In the genomic region with DNA sequence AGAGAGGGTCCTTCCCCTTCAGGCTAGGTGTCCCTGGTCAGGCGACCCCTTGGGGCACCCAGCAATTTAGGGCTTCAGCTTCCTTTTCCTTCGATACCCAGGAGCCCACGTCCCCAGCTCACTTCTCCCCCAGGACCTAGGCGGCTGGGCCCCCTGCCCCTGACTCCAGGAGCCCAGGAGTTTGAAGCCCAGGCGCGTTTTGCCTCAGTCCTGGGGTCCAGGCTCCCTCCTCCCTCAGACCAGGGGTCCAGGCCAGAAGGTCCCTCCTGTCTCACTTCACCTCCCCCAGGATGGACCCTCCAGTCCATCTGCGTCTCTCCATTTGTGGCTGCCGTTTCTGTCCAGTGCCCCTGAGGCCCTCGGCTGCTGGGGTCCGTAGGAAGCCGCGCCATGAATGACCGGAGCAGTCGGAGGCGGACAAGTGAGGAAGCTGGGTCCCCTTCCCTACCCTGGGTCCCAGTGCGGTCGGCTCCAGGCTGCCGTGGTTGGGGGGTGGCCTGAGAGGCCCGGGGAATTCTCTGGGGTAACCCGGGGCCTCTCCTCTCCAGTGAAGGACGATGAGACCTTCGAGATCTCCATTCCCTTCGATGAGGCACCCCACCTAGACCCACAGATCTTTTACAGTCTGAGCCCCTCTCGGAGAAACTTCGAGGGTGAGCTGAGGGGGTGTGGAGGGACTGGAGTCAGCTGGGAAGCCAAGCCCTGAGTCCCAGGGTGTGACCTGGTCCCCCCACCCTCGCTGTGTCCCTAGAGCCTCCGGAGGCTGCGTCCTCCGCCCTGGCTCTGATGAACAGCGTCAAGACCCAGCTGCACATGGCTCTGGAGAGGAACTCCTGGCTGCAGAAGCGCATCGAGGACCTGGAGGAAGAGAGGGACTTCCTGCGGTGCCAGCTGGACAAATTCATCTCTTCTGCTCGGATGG, we compare ENCODE assay signal across 8 cellular contexts. TPM values are rescaled to one million over a fixed set of nuclear protein-coding genes. Genes with fewer than 3 reads are reported as not detected.
DNase-seq lines count a peak whose midpoint lies in the region; ATAC-seq and TF ChIP-seq lines count a peak whose summit lies in the region.

No MANE protein-coding gene starts in this region.

- TF ChIP-seq CTCF in H9 (conservative IDR thresholded peaks at IDR 0.05) (no peak), hepatocyte (IDR thresholded peaks at IDR 0.05; ENCODE audit: poor library complexity) (no peak), GM13976 (IDR thresholded peaks at IDR 0.05; ENCODE audit: borderline replicate concordance, control extremely low read depth, extremely low read depth, insufficient read depth, missing control alignments) (no peak)

- no peaks in the 10 kb centered on the region for H3K36me3 ChIP-seq in hepatocyte (replicated peaks; ENCODE audit: insufficient read depth, low read depth)
- peaks cover 12 to 16% (median 14%) of the 10 kb centered on the region in 3 donors for H3K36me3 ChIP-seq in skeletal muscle tissue (ENCODE audit: control insufficient read depth in 3 of 3, insufficient read depth in 3 of 3, low read length in 3 of 3)

- H3K9me3 ChIP-seq in H9 (ENCODE audit: control insufficient read depth, low read depth, low read length) (no peaks in the 10 kb centered on the region), hepatocyte (ENCODE audit: low read depth) (no peaks in the 10 kb centered on the region), skeletal muscle tissue (ENCODE audit: control insufficient read depth in 3 of 3, low read length in 3 of 3) (no peaks in the 10 kb centered on the region)

- ATAC-seq in HG03442 (IDR thresholded peaks at IDR 0.05; ENCODE audit: unreplicated experiment) (no peak), HG03439 (IDR thresholded peaks at IDR 0.05; ENCODE audit: unreplicated experiment) (no peak)

- H4K20me1 ChIP-seq in H9 (ENCODE audit: control insufficient read depth, insufficient read depth, insufficient read length) = peaks cover 5% of the 10 kb centered on the region
- no peaks in the 10 kb centered on the region for H4K20me1 ChIP-seq in hepatocyte (ENCODE audit: insufficient read depth, poor library complexity, severe bottlenecking)

- H3K4me1 ChIP-seq in H9 (ENCODE audit: insufficient read depth, low read length) (no peaks in the 10 kb centered on the region), hepatocyte (ENCODE audit: insufficient read depth) (peaks cover 18% of the 10 kb centered on the region), skeletal muscle tissue (ENCODE audit: control insufficient read depth in 3 of 3, insufficient read depth in 3 of 3, low read length in 3 of 3) (peaks cover 32 to 38% (median 33%) of the 10 kb centered on the region in 3 donors)

- no peak overlapping the region for H4K8ac ChIP-seq in H9 (replicated peaks; ENCODE audit: insufficient read length, low read depth, low read length)

- H2AK5ac ChIP-seq in H9 (ENCODE audit: insufficient read length, low read length) = no peak overlapping the region

- H3K79me1 ChIP-seq in H9 (ENCODE audit: insufficient read depth, low read depth, low read length, poor library complexity, severe bottlenecking) = peaks cover 3% of the 10 kb centered on the region

- no peaks in the 10 kb centered on the region for H3K27me3 ChIP-seq in H9 (ENCODE audit: insufficient read depth, low read length)
- no peaks in the 10 kb centered on the region for H3K27me3 ChIP-seq in hepatocyte
- H3K27me3 ChIP-seq in skeletal muscle tissue (ENCODE audit: control insufficient read depth in 3 of 3, insufficient read depth in 3 of 3, low read length in 3 of 3) = no peaks in the 10 kb centered on the region

- no CpG with 5 or more reads among the region's 34 CpGs for WGBS in H9 (ENCODE audit: extremely low coverage, insufficient read length, low lambda C conversion rate)
- 68% methylated on average over 33 of the region's 34 CpGs for WGBS in hepatocyte (ENCODE audit: low lambda C conversion rate, missing lambda C conversion rate)

- H3K56ac ChIP-seq in H9 (ENCODE audit: insufficient read length, low read depth, low read length) = no peak overlapping the region

- no peak overlapping the region for H3K4ac ChIP-seq in H9 (ENCODE audit: low read depth, low read length)

- no peak overlapping the region for H2BK12ac ChIP-seq in H9 (ENCODE audit: insufficient read length, low read depth, low read length)

- peak overlapping the region; percentile 55; the same call in 1 of the 2 replicates for H3K14ac ChIP-seq in H9 (ENCODE audit: insufficient read depth, low read length)

- in situ Hi-C loops in GM13976 (cut with MboI; ENCODE audit: low sequenced_read_pairs, unreplicated experiment) = no loop called here

- peaks cover 14 to 27% of the 10 kb centered on the region in 2 experiments for H3K4me1 Mint-ChIP-seq in H9
- peaks cover 34% of the 10 kb centered on the region for H3K4me1 Mint-ChIP-seq in activated CD4-positive, alpha-beta memory T cell treated with anti-CD3 and anti-CD28 coated beads for 36 hours (ENCODE audit: low read depth)

- H3K36me3 Mint-ChIP-seq in H9 (ENCODE audit: insufficient read depth in 1 of 3, low read depth in 3 of 3) = peaks cover 18 to 56% (median 46%) of the 10 kb centered on the region in 3 experiments
- H3K36me3 Mint-ChIP-seq in activated CD4-positive, alpha-beta memory T cell treated with anti-CD3 and anti-CD28 coated beads for 36 hours = peaks cover 8% of the 10 kb centered on the region

- no peak overlapping the region for H3T11ph ChIP-seq in H9 (ENCODE audit: low read length)

- DNase-seq in H9 (no peak), hepatocyte (ENCODE audit: low spot score) (no peak), GM13976 (ENCODE audit: low spot score) (no peak)
- DNase-seq in activated CD4-positive, alpha-beta memory T cell treated with anti-CD3 and anti-CD28 coated beads for 36 hours = no peak
- DNase-seq in stimulated activated CD4-positive, alpha-beta T cell treated with anti-CD3 and anti-CD28 coated beads, Interleukin-2, amount 100 ng/mL, for 24 hours = no peak

- no peak overlapping the region for H3K23ac ChIP-seq in H9 (ENCODE audit: insufficient read length, low read depth, low read length)

- CTCF ChIA-PET in activated CD4-positive, alpha-beta memory T cell treated with anti-CD3 and anti-CD28 coated beads for 36 hours (lab: Charles Lee) = interaction anchor here (2.1 kb wide), 1 partner anchor 16 kb away, joined by 17 read pairs; no protein-coding TSS in a partner anchor

- H3K79me2 ChIP-seq in H9 (ENCODE audit: insufficient read depth, low read length) (peaks cover 6% of the 10 kb centered on the region; the same call in 1 of the 2 replicates), hepatocyte (peaks cover 44% of the 10 kb centered on the region)

- H4K91ac ChIP-seq in H9 (ENCODE audit: insufficient read length, low read depth, low read length) = no peak overlapping the region

- no peak overlapping the region for H3K18ac ChIP-seq in H9 (ENCODE audit: insufficient read length, low read depth, low read length)

- H3K27me3 Mint-ChIP-seq in H9 (ENCODE audit: low read depth) = no peaks in the 10 kb centered on the region; the same call in none of the 2 replicates
- no peaks in the 10 kb centered on the region for H3K27me3 Mint-ChIP-seq in activated CD4-positive, alpha-beta memory T cell treated with anti-CD3 and anti-CD28 coated beads for 36 hours

- H2AFZ ChIP-seq in H9 (ENCODE audit: low read length) = no peak overlapping the region
- H2AFZ ChIP-seq in hepatocyte = peak overlapping the region; percentile 95

- peak overlapping the region; percentile 91 for H3K4me2 ChIP-seq in H9 (ENCODE audit: insufficient read depth, insufficient read length, low read length)
- peak overlapping the region; percentile 92 for H3K4me2 ChIP-seq in hepatocyte

- no peak overlapping the region for H4K5ac ChIP-seq in H9 (ENCODE audit: insufficient read length, low read depth, low read length)

- H2BK20ac ChIP-seq in H9 (ENCODE audit: low read depth, low read length, poor library complexity, severe bottlenecking) = no peak overlapping the region

- no peak overlapping the region for H2BK5ac ChIP-seq in H9 (ENCODE audit: insufficient read length, low read length)

- no peaks in the 10 kb centered on the region for H3K9me2 ChIP-seq in hepatocyte (replicated peaks; ENCODE audit: insufficient read depth)

- H2BK120ac ChIP-seq in H9 (ENCODE audit: low read depth, low read length, poor library complexity, severe bottlenecking) = no peak overlapping the region

- H3K23me2 ChIP-seq in H9 (ENCODE audit: insufficient read length, low read depth, low read length, poor library complexity, severe bottlenecking) = peaks cover 27% of the 10 kb centered on the region

- peak overlapping the region; percentile 99 for H3K4me3 ChIP-seq in hepatocyte
- H3K4me3 ChIP-seq in skeletal muscle tissue (ENCODE audit: low read length in 3 of 3) = peak overlapping the region; percentile 78 to 87 (median 85)

- peaks cover 0 to under 1% of the 10 kb centered on the region in 2 experiments; a peak in 3 of 5 replicates for H3K9me3 Mint-ChIP-seq in H9
- no peaks in the 10 kb centered on the region for H3K9me3 Mint-ChIP-seq in activated CD4-positive, alpha-beta memory T cell treated with anti-CD3 and anti-CD28 coated beads for 36 hours

- no peak overlapping the region for H3K27ac ChIP-seq in H9 (ENCODE audit: insufficient read length, low read depth, low read length)
- peak overlapping the region; percentile 96 for H3K27ac ChIP-seq in hepatocyte
- peak overlapping the region; percentile 60 for H3K27ac ChIP-seq in skeletal muscle tissue (ENCODE audit: low read depth, low read length)

- POLR2A ChIA-PET in activated CD4-positive, alpha-beta memory T cell treated with anti-CD3 and anti-CD28 coated beads for 36 hours (lab: Charles Lee) = interaction anchor here (0.6 kb wide), 1 partner anchor 9 kb away, joined by 3 read pairs; no protein-coding TSS in a partner anchor

- H3K4me3 Mint-ChIP-seq in H9 = peak overlapping the region; percentile 72 to 83
- H3K4me3 Mint-ChIP-seq in activated CD4-positive, alpha-beta memory T cell treated with anti-CD3 and anti-CD28 coated beads for 36 hours = peak overlapping the region; percentile 63

- H3K27ac Mint-ChIP-seq in H9 = peak overlapping the region in 1 of 3 experiments; percentile 74; a peak in 1 of 7 replicates
- H3K27ac Mint-ChIP-seq in activated CD4-positive, alpha-beta memory T cell treated with anti-CD3 and anti-CD28 coated beads for 36 hours = peak overlapping the region; percentile 42

- intact Hi-C loops in activated CD4-positive, alpha-beta memory T cell treated with anti-CD3 and anti-CD28 coated beads for 36 hours (cut with micrococcal nuclease) = no loop called here

- H3K9ac ChIP-seq in H9 (ENCODE audit: extremely low read depth, insufficient read length, low read length) (peak overlapping the region; percentile 41), skeletal muscle tissue (ENCODE audit: low read depth in 1 of 3, low read length in 3 of 3) (peak overlapping the region; percentile 80 to 88 (median 87))

- no peak overlapping the region for H2BK15ac ChIP-seq in H9 (ENCODE audit: low read depth, low read length)

RNA-seq across cellular contexts. Expression of gene CCDC106, which starts 0.9 kb away (rescaled TPM):
- total RNA-seq in H9 (2021) = 19.9 and 20.0 TPM in 2 replicates
- total RNA-seq in activated CD4-positive, alpha-beta memory T cell treated with anti-CD3 and anti-CD28 coated beads for 36 hours = 1 to 10 TPM; 3.6 to 4.0 TPM
- 13.0 and 18.3 TPM in 2 replicates for total RNA-seq in hepatocyte
- polyA plus RNA-seq in hepatocyte = 30.5 and 31.7 TPM in 2 replicates
- 3.1 TPM for total RNA-seq in skeletal muscle tissue

RNA-seq across cellular contexts. Expression of gene ZNF581, which starts 5.5 kb away (rescaled TPM):
- total RNA-seq in H9 (2021) (65.1 and 68.0 TPM in 2 replicates), hepatocyte (12.2 and 17.3 TPM in 2 replicates), skeletal muscle tissue (17.2 TPM)
- total RNA-seq in activated CD4-positive, alpha-beta memory T cell treated with anti-CD3 and anti-CD28 coated beads for 36 hours = 10 to 100 TPM; 19.2 to 20.1 TPM
- 14.2 and 22.5 TPM in 2 replicates for polyA plus RNA-seq in hepatocyte

RNA-seq across cellular contexts. Expression of gene U2AF2, which starts 5.9 kb away (rescaled TPM):
- total RNA-seq in H9 (2021) (321 and 342 TPM in 2 replicates), hepatocyte (94.6 and 99.6 TPM in 2 replicates), skeletal muscle tissue (52.2 TPM)
- total RNA-seq in activated CD4-positive, alpha-beta memory T cell treated with anti-CD3 and anti-CD28 coated beads for 36 hours = 100 to 1,000 TPM; 249 to 251 TPM
- 16.1 and 18.0 TPM in 2 replicates for polyA plus RNA-seq in hepatocyte

RNA-seq across cellular contexts. Expression of gene ZNF580, which starts 8.1 kb away (rescaled TPM):
- 22.4 and 22.8 TPM in 2 replicates for total RNA-seq in H9 (2021)
- total RNA-seq in activated CD4-positive, alpha-beta memory T cell treated with anti-CD3 and anti-CD28 coated beads for 36 hours = 10 to 100 TPM; 23.4 to 23.5 TPM
- 6.1 and 10.1 TPM in 2 replicates for total RNA-seq in hepatocyte
- 53.8 and 71.5 TPM in 2 replicates for polyA plus RNA-seq in hepatocyte
- 2.1 TPM for total RNA-seq in skeletal muscle tissue

RNA-seq across cellular contexts. Expression of gene ZNF784, which starts 24.6 kb away (rescaled TPM):
- 9.9 and 10.7 TPM in 2 replicates for total RNA-seq in H9 (2021)
- 1 to 10 TPM; 3.9 to 4.4 TPM for total RNA-seq in activated CD4-positive, alpha-beta memory T cell treated with anti-CD3 and anti-CD28 coated beads for 36 hours
- 6.7 and 7.2 TPM in 2 replicates for total RNA-seq in hepatocyte
- 5.5 and 10.0 TPM in 2 replicates for polyA plus RNA-seq in hepatocyte
- 8.9 TPM for total RNA-seq in skeletal muscle tissue
